ENCODE assay signal across 8 cellular contexts in genomic region chr10:102461187-102462054, GRCh38. TPM values are rescaled to one million over a fixed set of nuclear protein-coding genes. Genes with fewer than 3 reads are reported as not detected.
DNase-seq lines count a peak whose midpoint lies in the region; ATAC-seq, FAIRE-seq and TF ChIP-seq lines count a peak whose summit lies in the region.

No MANE protein-coding gene starts in this region.

- H3K27me3 ChIP-seq in bronchial epithelial cell (ENCODE audit: control insufficient read depth, insufficient read depth, low read length): no peaks in the 10 kb centered on the region

- FAIRE-seq in bronchial epithelial cell (lab: Jason Lieb, UNC): no peak

- no peaks in the 10 kb centered on the region for H3K36me3 Mint-ChIP-seq in WTC11

- TF ChIP-seq CTCF in WTC11 (IDR thresholded peaks at IDR 0.05) (no peak), bronchial epithelial cell (IDR thresholded peaks at IDR 0.05; ENCODE audit: insufficient read depth, low read length, severe bottlenecking) (no peak)

- peaks cover 2% of the 10 kb centered on the region; the same call in 1 of the 2 replicates for H3K27me3 Mint-ChIP-seq in WTC11 (ENCODE audit: low read depth)

- ATAC-seq in GM18520 (IDR thresholded peaks at IDR 0.05; ENCODE audit: unreplicated experiment) (peak; percentile 90), HG03097 (IDR thresholded peaks at IDR 0.05; ENCODE audit: low FRiP score, unreplicated experiment) (peak; percentile 75), WTC11 (peak; percentile 84)

- peak overlapping the region; percentile 40 for H3K4me3 ChIP-seq in bronchial epithelial cell (ENCODE audit: low read depth, low read length)

- POLR2A ChIA-PET in WTC11 (lab: Charles Lee): interaction anchor here (0.6 to 3.8 kb wide), 11 partner anchors 10 to 68 kb away, joined by 3 to 37 read pairs (median 3); partner anchors contain the start of genes C10orf95, CUEDC2 and FBXL15

- CTCF ChIA-PET in WTC11 (lab: Charles Lee): interaction anchor here (0.7 to 4.3 kb wide), 20 partner anchors 11 to 292 kb away, joined by 3 to 33 read pairs (median 7); partner anchors contain the start of genes ACTR1A, C10orf95, CUEDC2 and FBXL15

- H3K27ac Mint-ChIP-seq in WTC11: peak overlapping the region; percentile 90

- no peaks in the 10 kb centered on the region for H3K36me3 ChIP-seq in bronchial epithelial cell (ENCODE audit: control insufficient read depth, insufficient read depth, low read length)

- DNase-seq in 8988T (peak; percentile 96), NCI-H2171 treated with DMSO at 0.1 percent for 48 hours (lab: John Stamatoyannopoulos, UW) (peak; percentile 84), WTC11 (ENCODE audit: low spot score) (peak; percentile 98), bronchial epithelial cell (ENCODE audit: low read depth) (peak; percentile 77), inferior parietal cortex (ENCODE audit: extremely low spot score) (peak; percentile 86)
- DNase-seq in stimulated activated CD4-positive, alpha-beta T cell treated with anti-CD3 and anti-CD28 coated beads, Interleukin-12 subunit alpha, Interleukin-12 subunit beta, amount 100 ng/mL, for 4 hours: peak; percentile 96

- H3K9me3 Mint-ChIP-seq in WTC11: no peaks in the 10 kb centered on the region

- peaks cover 35% of the 10 kb centered on the region for H3K4me1 Mint-ChIP-seq in WTC11

- peak overlapping the region; percentile 97 for H3K4me3 Mint-ChIP-seq in WTC11

TF ChIP-seq in WTC11, 78 proteins besides CTCF, POLR2A, EP300 and RAD21 (continues in another document):
- no peak for TF ChIP-seq ZNF219 (CRISPR knock-in tag; IDR thresholded peaks at IDR 0.05; ENCODE audit: borderline replicate concordance)
- TF ChIP-seq ARID4B (CRISPR knock-in tag; IDR thresholded peaks at IDR 0.05; ENCODE audit: borderline replicate concordance): peak; percentile 65; the same call in 1 of the 2 replicates
- TF ChIP-seq AFF4 (CRISPR knock-in tag; IDR thresholded peaks at IDR 0.05; ENCODE audit: borderline replicate concordance): no peak
- 0 out of 2 replicates have a peak, but pooled peaks have one; percentile 14 for TF ChIP-seq ZBTB21 (CRISPR knock-in tag; IDR thresholded peaks at IDR 0.05; ENCODE audit: borderline replicate concordance)
- no peak for TF ChIP-seq GABPB1 (CRISPR knock-in tag; IDR thresholded peaks at IDR 0.05)
- TF ChIP-seq TEAD1 (CRISPR knock-in tag; IDR thresholded peaks at IDR 0.05): no peak
- TF ChIP-seq MAX (CRISPR knock-in tag; IDR thresholded peaks at IDR 0.05): peak; percentile 69; the same call in 1 of the 2 replicates
- TF ChIP-seq NFE2L1 (CRISPR knock-in tag; IDR thresholded peaks at IDR 0.05): no peak
- no peak for TF ChIP-seq EMX1 (CRISPR knock-in tag; IDR thresholded peaks at IDR 0.05)
- TF ChIP-seq NFATC4 (CRISPR knock-in tag; IDR thresholded peaks at IDR 0.05): 0 out of 2 replicates have a peak, but pooled peaks have one; percentile 16
- TF ChIP-seq KAT7 (CRISPR knock-in tag; IDR thresholded peaks at IDR 0.05; ENCODE audit: borderline replicate concordance): 0 out of 2 replicates have a peak, but pooled peaks have one; percentile 31
- TF ChIP-seq PRRX2 (CRISPR knock-in tag; IDR thresholded peaks at IDR 0.05): no peak
- TF ChIP-seq ZNF138 (CRISPR knock-in tag; conservative IDR thresholded peaks at IDR 0.05): no peak
- peak; percentile 70; the same call in 1 of the 2 replicates for TF ChIP-seq ETV6 (CRISPR knock-in tag; IDR thresholded peaks at IDR 0.05)
- no peak for TF ChIP-seq MXD4 (CRISPR knock-in tag; IDR thresholded peaks at IDR 0.05; ENCODE audit: borderline replicate concordance)
- peak; percentile 21; the same call in 1 of the 2 replicates for TF ChIP-seq FOXP4 (CRISPR knock-in tag; IDR thresholded peaks at IDR 0.05)
- TF ChIP-seq FOXJ3 (CRISPR knock-in tag; IDR thresholded peaks at IDR 0.05; ENCODE audit: borderline replicate concordance): no peak
- TF ChIP-seq ELF4 (CRISPR knock-in tag; IDR thresholded peaks at IDR 0.05; ENCODE audit: low read depth): no peak

RNA-seq across cellular contexts. Expression of gene C10orf95, which starts 10.1 kb away (rescaled TPM):
- total RNA-seq in WTC11 (2021) (0.57 to 0.96 TPM (median 0.87 TPM) in 3 replicates), bronchial epithelial cell (2.9 and 6.3 TPM in 2 replicates)

RNA-seq across cellular contexts. Expression of gene CUEDC2, which starts 29.0 kb away (rescaled TPM):
- 40.2 to 69.0 TPM (median 65.8 TPM) in 3 replicates for total RNA-seq in WTC11 (2021)
- 29.7 and 31.5 TPM in 2 replicates for total RNA-seq in bronchial epithelial cell

RNA-seq across cellular contexts. Expression of gene FBXL15, which starts 40.8 kb away (rescaled TPM):
- total RNA-seq in WTC11 (2021) (21.6 to 24.6 TPM (median 23.2 TPM) in 3 replicates), bronchial epithelial cell (9.7 and 12.5 TPM in 2 replicates)

RNA-seq across cellular contexts. Expression of gene ACTR1A, which starts 41.1 kb away (rescaled TPM):
- 93.3 to 94.6 TPM (median 93.6 TPM) in 3 replicates for total RNA-seq in WTC11 (2021)
- total RNA-seq in bronchial epithelial cell: 53.2 and 79.6 TPM in 2 replicates

RNA-seq across cellular contexts. Expression of gene SUFU, which starts 42.4 kb away (rescaled TPM):
- total RNA-seq in WTC11 (2021) (11.6 to 13.1 TPM (median 12.8 TPM) in 3 replicates), bronchial epithelial cell (0.79 and 0.90 TPM in 2 replicates)

Comparison
In these comparisons a context has a peak if more than half of its experiments do, and no peak if none do; other contexts are left out.
1. Peak in every context shown above with its lines: DNase-seq, ATAC-seq and H3K4me3 ChIP-seq.